In the genomic region with DNA sequence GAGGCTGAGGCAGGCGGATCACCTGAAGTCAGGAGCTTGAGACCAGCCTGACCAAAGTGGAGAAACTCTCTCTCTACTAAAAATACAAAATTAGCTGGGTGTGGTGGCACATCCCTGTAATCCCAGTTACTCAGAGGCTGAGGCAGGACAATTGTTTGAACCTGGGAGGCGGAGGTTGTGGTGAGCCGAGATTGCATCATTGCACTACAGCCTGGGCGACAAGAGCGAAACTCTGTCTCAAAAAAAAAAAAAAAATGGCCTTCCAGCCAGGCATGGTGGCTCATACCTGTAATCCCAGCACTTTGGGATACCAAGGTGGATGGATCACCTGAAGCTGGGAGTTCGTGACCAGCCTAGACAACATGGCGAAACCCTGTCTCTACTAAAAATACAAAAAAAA, we compare ENCODE assay signal across 6 cellular contexts. TPM values are rescaled to one million over a fixed set of nuclear protein-coding genes. Genes with fewer than 3 reads are reported as not detected.
DNase-seq lines count a peak whose midpoint lies in the region; ATAC-seq, FAIRE-seq and TF ChIP-seq lines count a peak whose summit lies in the region.
"Not testable (repeated sequence)": the region's sequence is repeated elsewhere in the genome, so short reads cannot be mapped to it uniquely, and the experiment has no call there.

No MANE protein-coding gene starts in this region.

- POLR2A ChIA-PET in RWPE1 (lab: Yijun Ruan, JAX; ENCODE audit: low non-redundant PET); WTC11 (lab: Charles Lee); HepG2 (lab: Yijun Ruan, JAX): not testable (repeated sequence)

- H3K4me2 ChIP-seq in HepG2 (ENCODE audit: low read depth, low read length), result peak overlapping the region; percentile 31; the same call in 1 of the 2 replicates

- H3K79me2 ChIP-seq in HepG2 (ENCODE audit: insufficient read depth, low read length), result not testable (repeated sequence)

- H3K9me3 Mint-ChIP-seq in CD14-positive monocyte, WTC11: not testable (repeated sequence)

- not testable (repeated sequence) for TF ChIP-seq RAD21 in HepG2 (CRISPR knock-in tag; IDR thresholded peaks at IDR 0.05)

- not testable (repeated sequence) for H3K9me3 ChIP-seq in HepG2 (ENCODE audit: low read length); neutrophil

- H3K27ac Mint-ChIP-seq in CD14-positive monocyte, result peak overlapping the region in 5 of 7 donors; percentile 18 to 54 (median 51)
- H3K27ac Mint-ChIP-seq in WTC11, result not testable (repeated sequence)

- not testable (repeated sequence) for TF ChIP-seq POLR2A in HepG2 (IDR thresholded peaks at IDR 0.05; ENCODE audit: insufficient read depth in 1 of 2, low read depth in 2 of 2, low read length in 2 of 2)

- ATAC-seq in WTC11, result not testable (repeated sequence)
- ATAC-seq in HepG2, result peak; percentile 36

- intact Hi-C loops in CD14-positive monocyte (cut with micrococcal nuclease); HepG2 (cut with micrococcal nuclease; ENCODE audit: unreplicated experiment): not testable (repeated sequence)

- H3K4me3 Mint-ChIP-seq in CD14-positive monocyte, WTC11: not testable (repeated sequence)

- H2AFZ ChIP-seq in HepG2 (ENCODE audit: low read length), result not testable (repeated sequence)

- H3K36me3 ChIP-seq in HepG2 (replicated peaks in 1 of 2; ENCODE audit: control insufficient read depth in 1 of 2, insufficient read depth in 2 of 2, low read length in 2 of 2); neutrophil: not testable (repeated sequence)

- TF ChIP-seq EP300 in HepG2 (IDR thresholded peaks at IDR 0.05; ENCODE audit: low read depth in 2 of 2, low read length in 2 of 2); HepG2 (CRISPR knock-in tag; IDR thresholded peaks at IDR 0.05; ENCODE audit: borderline replicate concordance): not testable (repeated sequence)

- peaks cover 31% of the 10 kb centered on the region for H3K4me1 ChIP-seq in HepG2 (ENCODE audit: insufficient read depth, low read length)
- H3K4me1 ChIP-seq in neutrophil (ENCODE audit: control insufficient read depth in 1 of 2, insufficient read depth in 1 of 2, low read depth in 1 of 2, low read length in 1 of 2), result peaks cover 10 to 14% of the 10 kb centered on the region in 2 experiments

- H4K20me1 ChIP-seq in HepG2 (ENCODE audit: insufficient read depth, low read length), result not testable (repeated sequence)

- not testable (repeated sequence) for FAIRE-seq in HepG2 (lab: Jason Lieb, UNC)

- BruUV-seq in HepG2 (replicated peaks; lab: Mats Ljungman, UMichigan), result not testable (repeated sequence)

- CTCF ChIA-PET in RWPE1 (lab: Yijun Ruan, JAX), result interaction anchor here (0.6 kb wide), 2 partner anchors 34 to 920 kb away, joined by 3 to 5 read pairs; no protein-coding TSS in a partner anchor
- CTCF ChIA-PET in WTC11 (lab: Charles Lee), result interaction anchor here (2.3 kb wide), 1 partner anchor 22 kb away, joined by 10 read pairs; no protein-coding TSS in a partner anchor
- CTCF ChIA-PET in HepG2 (lab: Yijun Ruan, JAX; ENCODE audit: low intra/inter-chr PET ratio, low total read pairs), result not testable (repeated sequence)

- H3K4me3 ChIP-seq in HepG2 (replicated peaks in 1 of 3; ENCODE audit: insufficient read depth in 1 of 3, low read depth in 2 of 3, low read length in 3 of 3), result not testable (repeated sequence)
- peak overlapping the region in 1 of 2 experiments; percentile 0 for H3K4me3 ChIP-seq in neutrophil (ENCODE audit: low read depth in 1 of 2, low read length in 1 of 2)

- WGBS in HepG2 (ENCODE audit: low lambda C conversion rate), result 39% methylated on average over 7 of the region's 7 CpGs

- not testable (repeated sequence) for H3K36me3 Mint-ChIP-seq in CD14-positive monocyte, WTC11

- peaks cover 18% of the 10 kb centered on the region for H3K4me1 Mint-ChIP-seq in CD14-positive monocyte
- H3K4me1 Mint-ChIP-seq in WTC11, result peaks cover 13% of the 10 kb centered on the region

- H3K9ac ChIP-seq in HepG2 (ENCODE audit: insufficient read depth, low read depth, low read length), result not testable (repeated sequence)

- DNase-seq in CD14-positive monocyte (ENCODE audit: low spot score); RWPE1 (ENCODE audit: low spot score); WTC11 (ENCODE audit: low spot score); epithelial cell of prostate (ENCODE audit: low read depth, low spot score); HepG2 (ENCODE audit: low spot score): not testable (repeated sequence)

- in situ Hi-C loops in HepG2 (cut with HindIII; ENCODE audit: extremely low pct_ligation_motif_present, low pct_unique_long_range_greater_than_20kb), result not testable (repeated sequence)

- not testable (repeated sequence) for TF ChIP-seq CTCF in CD14-positive monocyte (IDR thresholded peaks at IDR 0.05); RWPE1 (conservative IDR thresholded peaks at IDR 0.05; ENCODE audit: low read depth); WTC11 (IDR thresholded peaks at IDR 0.05); HepG2 (CRISPR knock-in tag; IDR thresholded peaks at IDR 0.05); neutrophil (IDR thresholded peaks at IDR 0.05)

- H3K27me3 Mint-ChIP-seq in CD14-positive monocyte (ENCODE audit: low read depth in 3 of 3); WTC11 (ENCODE audit: low read depth): not testable (repeated sequence)

- 0 out of 2 replicates have a peak overlapping the region, but pooled peaks have one; percentile 9 for H3K27ac ChIP-seq in RWPE1
- H3K27ac ChIP-seq in epithelial cell of prostate, result peak overlapping the region; percentile 54
- H3K27ac ChIP-seq in HepG2 (ENCODE audit: extremely low read length, insufficient read depth, low read length), result not testable (repeated sequence)
- peak overlapping the region; percentile 36 for H3K27ac ChIP-seq in neutrophil

- H3K27me3 ChIP-seq in HepG2 (ENCODE audit: control insufficient read depth in 1 of 2, insufficient read depth in 2 of 2, low read length in 2 of 2); neutrophil: not testable (repeated sequence)

TF ChIP-seq in WTC11, 78 proteins besides CTCF, POLR2A, EP300 and RAD21:
- TF ChIP-seq GABPB1 (CRISPR knock-in tag; IDR thresholded peaks at IDR 0.05), result peak; percentile 83

TF ChIP-seq in HepG2, 621 proteins besides CTCF, POLR2A, EP300 and RAD21 (continues in another document):
- peak; percentile 46; the same call in 1 of the 2 replicates for TF ChIP-seq ATF7 (IDR thresholded peaks at IDR 0.05)
- TF ChIP-seq ATF7 (CRISPR knock-in tag; IDR thresholded peaks at IDR 0.05), result not testable (repeated sequence)
- 0 out of 2 replicates have a peak, but pooled peaks have one; percentile 11 for TF ChIP-seq GATAD2A (CRISPR knock-in tag; IDR thresholded peaks at IDR 0.05)
- TF ChIP-seq CEBPB (IDR thresholded peaks at IDR 0.05; ENCODE audit: borderline replicate concordance, low read depth, low read length), result peak; percentile 58; the same call in 1 of the 2 replicates
- peak; percentile 18 for TF ChIP-seq TEAD3 (CRISPR knock-in tag; optimal IDR thresholded peaks at IDR 0.05; ENCODE audit: borderline replicate concordance)
- TF ChIP-seq, protein P1, sequence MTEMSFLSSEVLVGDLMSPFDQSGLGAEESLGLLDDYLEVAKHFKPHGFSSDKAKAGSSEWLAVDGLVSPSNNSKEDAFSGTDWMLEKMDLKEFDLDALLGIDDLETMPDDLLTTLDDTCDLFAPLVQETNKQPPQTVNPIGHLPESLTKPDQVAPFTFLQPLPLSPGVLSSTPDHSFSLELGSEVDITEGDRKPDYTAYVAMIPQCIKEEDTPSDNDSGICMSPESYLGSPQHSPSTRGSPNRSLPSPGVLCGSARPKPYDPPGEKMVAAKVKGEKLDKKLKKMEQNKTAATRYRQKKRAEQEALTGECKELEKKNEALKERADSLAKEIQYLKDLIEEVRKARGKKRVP (CRISPR knock-in tag; IDR thresholded peaks at IDR 0.05), result peak in 1 of 2 experiments; percentile 85; a peak in 2 of 4 replicates

RNA-seq across cellular contexts. Expression of a gene that starts 7.3 kb away (rescaled TPM):
- polyA plus RNA-seq in CD14-positive monocyte (under 1 TPM; 0.54 to 0.89 TPM), HepG2 (2011; rRNA removed) (3.5 and 3.6 TPM in 2 replicates)
- total RNA-seq in WTC11 (2021) (37.9 to 43.4 TPM (median 39.2 TPM) in 3 replicates), HepG2 (2016; rRNA removed; fragmentation: Illumina TruSeq; extraction: Trizol) (11.0 and 13.1 TPM in 2 replicates)
- 7.4 and 7.7 TPM in 2 replicates for total RNA-seq in HepG2 (2016; cell fraction: cytosol; rRNA removed; fragmentation: Illumina TruSeq; extraction: Trizol; ENCODE audit: low read depth)
- 10.6 and 11.4 TPM in 2 replicates for total RNA-seq in HepG2 (2016; cell fraction: insoluble cytoplasmic fraction; rRNA removed; fragmentation: Illumina TruSeq; extraction: Trizol)
- total RNA-seq in HepG2 (2016; cell fraction: membrane; rRNA removed; fragmentation: Illumina TruSeq; extraction: Trizol), result 8.1 and 8.3 TPM in 2 replicates
- 6.7 and 7.6 TPM in 2 replicates for total RNA-seq in HepG2 (2016; cell fraction: nucleus; rRNA removed; fragmentation: Illumina TruSeq; extraction: Trizol)
- 1.7 and 1.8 TPM in 2 replicates for polyA plus RNA-seq in HepG2 (2011; cell fraction: cytosol; rRNA removed)
- polyA plus RNA-seq in HepG2 (2011; cell fraction: nucleus; rRNA removed), result 3.6 and 4.8 TPM in 2 replicates
- 5.3 and 6.0 TPM in 2 replicates for polyA plus RNA-seq in HepG2 (2012)
- 0.45 and 0.55 TPM in 2 replicates for polyA plus RNA-seq in HepG2 (2016; cell fraction: cytosol; fragmentation: Illumina TruSeq; extraction: Trizol; ENCODE audit: low read depth)
- polyA plus RNA-seq in HepG2 (2016; cell fraction: insoluble cytoplasmic fraction; fragmentation: Illumina TruSeq; extraction: Trizol; ENCODE audit: low read depth), result 6.1 and 6.3 TPM in 2 replicates
- 1.7 and 2.1 TPM in 2 replicates for polyA plus RNA-seq in HepG2 (2016; cell fraction: membrane; fragmentation: Illumina TruSeq; extraction: Trizol; ENCODE audit: low read depth)
- 7.9 and 8.0 TPM in 2 replicates for polyA plus RNA-seq in HepG2 (2016; cell fraction: nucleus; fragmentation: Illumina TruSeq; extraction: Trizol; ENCODE audit: insufficient read depth, low read depth)
- polyA minus RNA-seq in HepG2 (2011; rRNA and poly(A)+ RNA removed; ENCODE audit: low replicate concordance), result 9.5 and 10.1 TPM in 2 replicates
- 11.4 and 14.6 TPM in 2 replicates for polyA minus RNA-seq in HepG2 (2011; cell fraction: cytosol; rRNA and poly(A)+ RNA removed)
- polyA minus RNA-seq in HepG2 (2011; cell fraction: nucleus; rRNA and poly(A)+ RNA removed), result 6.4 and 12.3 TPM in 2 replicates
